In the genomic region with DNA sequence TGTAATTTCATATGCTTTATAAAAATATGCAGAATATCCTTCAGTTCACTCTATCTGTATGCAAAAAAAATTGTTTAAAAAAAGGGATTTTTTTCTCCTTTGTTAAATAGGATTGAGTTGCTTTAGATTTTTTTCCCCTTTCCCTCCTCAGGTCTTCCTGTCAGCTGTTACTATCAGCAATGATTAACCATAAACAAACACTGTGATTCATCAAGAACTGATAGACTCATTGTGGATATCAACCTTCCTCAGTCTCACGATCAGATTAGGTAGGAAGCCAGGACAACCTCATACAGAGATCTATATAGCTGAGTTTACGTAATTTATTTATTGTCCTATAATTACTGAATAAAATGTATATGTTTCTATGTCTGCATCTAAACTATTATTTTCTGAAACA, we compare ENCODE assay signal across 19 cellular contexts.
DNase-seq lines count a peak whose midpoint lies in the region; ATAC-seq, FAIRE-seq and TF ChIP-seq lines count a peak whose summit lies in the region.
"Had no signal": no experiment of that assay in that cellular context is flagged by ENCODE, and none has a peak within 500 bp of the region (broad histone marks: within the 10 kb centered on the region; RNA-seq: fewer than 3 reads in every experiment).

No MANE protein-coding gene starts in this region.

- FAIRE-seq in RCC 7860 (lab: Jason Lieb, UNC): peak; percentile 66
- FAIRE-seq: GM12891 had no signal

- H3K4me3 ChIP-seq in epithelial cell of proximal tubule (ENCODE audit: low read depth, low read length) (no peak overlapping the region), neural cell (ENCODE audit: low read length) (no peak overlapping the region)
- H3K4me3 ChIP-seq: HAP-1, heart left ventricle had no signal

- no peaks in the 10 kb centered on the region for H3K27me3 ChIP-seq in neural cell (ENCODE audit: insufficient read depth, low read depth, low read length)
- H3K27me3 ChIP-seq: heart left ventricle had no signal

- H3K9me3 ChIP-seq in neural cell (ENCODE audit: low read length): no peaks in the 10 kb centered on the region
- H3K9me3 ChIP-seq: HAP-1, heart left ventricle had no signal

- no peaks in the 10 kb centered on the region for H3K4me1 Mint-ChIP-seq in activated CD4-positive, alpha-beta T cell treated with anti-CD3 and anti-CD28 coated beads, Interleukin-2, amount 10 ng/mL, durations not matched to agents 24 days and 14 days
- H3K4me1 Mint-ChIP-seq: activated B cell treated with CpG ODN at 0.5 μM for 24 hours, T-cell had no signal

- H3K9ac ChIP-seq in neural cell (ENCODE audit: low read length): no peak overlapping the region

- H3K4me2 ChIP-seq in neural cell (ENCODE audit: low read length): no peak overlapping the region

- H3K9me2 ChIP-seq in neural cell (ENCODE audit: insufficient read depth, low read length): no peaks in the 10 kb centered on the region

- no peak for ATAC-seq in HG03097 (IDR thresholded peaks at IDR 0.05; ENCODE audit: low FRiP score, unreplicated experiment)
- ATAC-seq in stimulated activated naive CD8-positive, alpha-beta T cell treated with anti-CD3 and anti-CD28 coated beads, Interleukin-15, Interleukin-2, amounts not matched to agents 100 U/mL and 50 U/mL, for 24 hours: no peak
- ATAC-seq: heart left ventricle, T-cell had no signal

- no peaks in the 10 kb centered on the region for H3K79me2 ChIP-seq in neural cell (replicated peaks; ENCODE audit: insufficient read depth, low read length)

- peak overlapping the region; percentile 55 for H3K27ac ChIP-seq in neural cell (ENCODE audit: low read length)
- H3K27ac ChIP-seq: C4-2B, heart left ventricle had no signal

- no peaks in the 10 kb centered on the region for H3K9me3 Mint-ChIP-seq in activated CD4-positive, alpha-beta T cell treated with anti-CD3 and anti-CD28 coated beads, Interleukin-2, amount 10 ng/mL, durations not matched to agents 24 days and 14 days
- H3K9me3 Mint-ChIP-seq: activated B cell treated with CpG ODN at 0.5 μM for 24 hours had no signal

- H2AFZ ChIP-seq in neural cell (ENCODE audit: low read depth, low read length): no peak overlapping the region

- no peak overlapping the region for H3K27ac Mint-ChIP-seq in activated CD4-positive, alpha-beta T cell treated with anti-CD3 and anti-CD28 coated beads, Interleukin-2, amount 10 ng/mL, durations not matched to agents 24 days and 14 days
- H3K27ac Mint-ChIP-seq: activated B cell treated with CpG ODN at 0.5 μM for 24 hours, T-cell had no signal

- no peaks in the 10 kb centered on the region for H3K27me3 Mint-ChIP-seq in activated CD4-positive, alpha-beta T cell treated with anti-CD3 and anti-CD28 coated beads, Interleukin-2, amount 10 ng/mL, durations not matched to agents 24 days and 14 days
- H3K27me3 Mint-ChIP-seq: activated B cell treated with CpG ODN at 0.5 μM for 24 hours, T-cell had no signal

- H3F3A ChIP-seq in neural cell (ENCODE audit: insufficient read depth, low read length, poor library complexity, severe bottlenecking): no peaks in the 10 kb centered on the region

- no peaks in the 10 kb centered on the region for H4K20me1 ChIP-seq in neural cell (ENCODE audit: insufficient read depth)

- H3K36me3 ChIP-seq in neural cell (ENCODE audit: insufficient read depth, low read length): no peaks in the 10 kb centered on the region
- H3K36me3 ChIP-seq: HAP-1, heart left ventricle had no signal

- no peak for TF ChIP-seq RAD21 in neural cell (conservative IDR thresholded peaks at IDR 0.05)

- no peak for TF ChIP-seq CTCF in epithelial cell of proximal tubule (conservative IDR thresholded peaks at IDR 0.05; ENCODE audit: low read depth, low read length)
- no peak for TF ChIP-seq CTCF in neural cell (IDR thresholded peaks at IDR 0.05; ENCODE audit: poor library complexity, severe bottlenecking)

- no peak for TF ChIP-seq EP300 in neural cell (conservative IDR thresholded peaks at IDR 0.05; ENCODE audit: poor library complexity, severe bottlenecking)

- no peaks in the 10 kb centered on the region for H3K36me3 Mint-ChIP-seq in activated CD4-positive, alpha-beta T cell treated with anti-CD3 and anti-CD28 coated beads, Interleukin-2, amount 10 ng/mL, durations not matched to agents 24 days and 14 days (ENCODE audit: low read depth)
- H3K36me3 Mint-ChIP-seq: T-cell had no signal

- no peak overlapping the region for H3K4me3 Mint-ChIP-seq in activated CD4-positive, alpha-beta T cell treated with anti-CD3 and anti-CD28 coated beads, Interleukin-2, amount 10 ng/mL, durations not matched to agents 24 days and 14 days
- H3K4me3 Mint-ChIP-seq: activated B cell treated with CpG ODN at 0.5 μM for 24 hours, T-cell had no signal

- DNase-seq in HCEC 1CT (peak; percentile 32), RCC 7860 (ENCODE audit: low spot score) (peak; percentile 48), epithelial cell of proximal tubule (ENCODE audit: low read depth) (peak; percentile 42), iPS-NIHi11 (ENCODE audit: low spot score) (no peak)
- DNase-seq in stimulated activated naive CD8-positive, alpha-beta T cell treated with anti-CD3 and anti-CD28 coated beads, Interleukin-15, Interleukin-2, amounts not matched to agents 100 U/mL and 50 U/mL, for 24 hours: no peak
- DNase-seq in activated CD4-positive, alpha-beta T cell treated with anti-CD3 and anti-CD28 coated beads, Interleukin-2, amount 10 ng/mL, durations not matched to agents 24 days and 14 days: no peak
- DNase-seq: activated B cell treated with CpG ODN at 0.5 μM for 24 hours; activated naive CD4-positive, alpha-beta T cell treated with anti-CD3 and anti-CD28 coated beads, Interleukin-2, amount 50 U/mL, for 16 hours; heart left ventricle; Karpas-422; left cardiac atrium; NCI-H1436 treated with DMSO at 0.1 percent for 48 hours; NCI-H446 treated with DMSO at 0.1 percent for 48 hours; T-cell had no signal

- intact Hi-C loops in activated CD4-positive, alpha-beta T cell treated with anti-CD3 and anti-CD28 coated beads, Interleukin-2, amount 10 ng/mL, durations not matched to agents 24 days and 14 days (cut with micrococcal nuclease): no loop called here

TF ChIP-seq in neural cell, 6 proteins besides CTCF, POLR2A, EP300 and RAD21:
- TF ChIP-seq MXI1 (conservative IDR thresholded peaks at IDR 0.05; ENCODE audit: poor library complexity, severe bottlenecking) (no peak), SMC3 (conservative IDR thresholded peaks at IDR 0.05; ENCODE audit: poor library complexity) (no peak), EZH2 (IDR thresholded peaks at IDR 0.05; ENCODE audit: borderline replicate concordance, insufficient read depth, low read length, poor library complexity, severe bottlenecking) (no peak), POLR2AphosphoS5 (IDR thresholded peaks at IDR 0.05) (no peak), TAF1 (IDR thresholded peaks at IDR 0.05; ENCODE audit: low read depth) (no peak)
- TF ChIP-seq, protein P1, sequence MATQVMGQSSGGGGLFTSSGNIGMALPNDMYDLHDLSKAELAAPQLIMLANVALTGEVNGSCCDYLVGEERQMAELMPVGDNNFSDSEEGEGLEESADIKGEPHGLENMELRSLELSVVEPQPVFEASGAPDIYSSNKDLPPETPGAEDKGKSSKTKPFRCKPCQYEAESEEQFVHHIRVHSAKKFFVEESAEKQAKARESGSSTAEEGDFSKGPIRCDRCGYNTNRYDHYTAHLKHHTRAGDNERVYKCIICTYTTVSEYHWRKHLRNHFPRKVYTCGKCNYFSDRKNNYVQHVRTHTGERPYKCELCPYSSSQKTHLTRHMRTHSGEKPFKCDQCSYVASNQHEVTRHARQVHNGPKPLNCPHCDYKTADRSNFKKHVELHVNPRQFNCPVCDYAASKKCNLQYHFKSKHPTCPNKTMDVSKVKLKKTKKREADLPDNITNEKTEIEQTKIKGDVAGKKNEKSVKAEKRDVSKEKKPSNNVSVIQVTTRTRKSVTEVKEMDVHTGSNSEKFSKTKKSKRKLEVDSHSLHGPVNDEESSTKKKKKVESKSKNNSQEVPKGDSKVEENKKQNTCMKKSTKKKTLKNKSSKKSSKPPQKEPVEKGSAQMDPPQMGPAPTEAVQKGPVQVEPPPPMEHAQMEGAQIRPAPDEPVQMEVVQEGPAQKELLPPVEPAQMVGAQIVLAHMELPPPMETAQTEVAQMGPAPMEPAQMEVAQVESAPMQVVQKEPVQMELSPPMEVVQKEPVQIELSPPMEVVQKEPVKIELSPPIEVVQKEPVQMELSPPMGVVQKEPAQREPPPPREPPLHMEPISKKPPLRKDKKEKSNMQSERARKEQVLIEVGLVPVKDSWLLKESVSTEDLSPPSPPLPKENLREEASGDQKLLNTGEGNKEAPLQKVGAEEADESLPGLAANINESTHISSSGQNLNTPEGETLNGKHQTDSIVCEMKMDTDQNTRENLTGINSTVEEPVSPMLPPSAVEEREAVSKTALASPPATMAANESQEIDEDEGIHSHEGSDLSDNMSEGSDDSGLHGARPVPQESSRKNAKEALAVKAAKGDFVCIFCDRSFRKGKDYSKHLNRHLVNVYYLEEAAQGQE (IDR thresholded peaks at IDR 0.05; ENCODE audit: borderline replicate concordance): no peak

Comparison
In these comparisons a context has a peak if more than half of its experiments do, and no peak if none do; other contexts are left out.
1. DNase-seq: peak in HCEC 1CT (single experiment), RCC 7860 (single experiment) and epithelial cell of proximal tubule (single experiment); none in stimulated activated naive CD8-positive, alpha-beta T cell treated with anti-CD3 and anti-CD28 coated beads, Interleukin-15, Interleukin-2, amounts not matched to agents 100 U/mL and 50 U/mL, for 24 hours (single experiment), activated CD4-positive, alpha-beta T cell treated with anti-CD3 and anti-CD28 coated beads, Interleukin-2, amount 10 ng/mL, durations not matched to agents 24 days and 14 days (single experiment) and iPS-NIHi11 (single experiment).